In genomic region chr2:49225126-49225525, GRCh38 we compare ENCODE assay signal across 18 cellular contexts.
DNase-seq lines count a peak whose midpoint lies in the region; ATAC-seq, FAIRE-seq and TF ChIP-seq lines count a peak whose summit lies in the region.
"Had no signal": no experiment of that assay in that cellular context is flagged by ENCODE, and none has a peak within 500 bp of the region (broad histone marks: within the 10 kb centered on the region; RNA-seq: fewer than 3 reads in every experiment).

No MANE protein-coding gene starts in this region.

- H3K36me3 ChIP-seq in left ventricle myocardium inferior (no peaks in the 10 kb centered on the region), right atrium auricular region (no peaks in the 10 kb centered on the region), astrocyte (ENCODE audit: insufficient read depth, low read length) (no peaks in the 10 kb centered on the region), left lung (no peaks in the 10 kb centered on the region)
- H3K36me3 ChIP-seq: BE2C, MG63, Peyer's patch had no signal

- H3K4me3 Mint-ChIP-seq in astrocyte (ENCODE audit: unreplicated experiment), result no peak overlapping the region
- H3K4me3 Mint-ChIP-seq in CD4-positive, alpha-beta T cell, result no peak overlapping the region
- H3K4me3 Mint-ChIP-seq: CD8-positive, alpha-beta memory T cell had no signal

- H3K27ac ChIP-seq in left ventricle myocardium inferior (replicated peaks) (peak overlapping the region; percentile 30), right atrium auricular region (peak overlapping the region in 1 of 2 donors; percentile 66), astrocyte (ENCODE audit: low read depth, low read length) (no peak overlapping the region), left lung (no peak overlapping the region)
- H3K27ac ChIP-seq in CD4-positive, alpha-beta T cell (ENCODE audit: low read depth, low read length), result no peak overlapping the region
- H3K27ac ChIP-seq: Peyer's patch had no signal

- no peak for DNase-seq in left ventricle myocardium inferior
- DNase-seq in right atrium auricular region (ENCODE audit: low spot score), result no peak
- peak; percentile 58 for DNase-seq in astrocyte (ENCODE audit: low read depth)
- DNase-seq in left lung, result no peak
- no peak for DNase-seq in NCI-H69 (lab: John Stamatoyannopoulos, UW)
- DNase-seq in KG1 (lab: John Stamatoyannopoulos, UW), result no peak
- no peak for DNase-seq in CD4-positive, alpha-beta T cell
- no peak for DNase-seq in CD1c-positive myeloid dendritic cell (ENCODE audit: extremely low spot score)
- DNase-seq: CD8-positive, alpha-beta memory T cell; EL; KBM-7; NCI-H1417; NCI-H345; NCI-H774; Peyer's patch; SHP77 treated with DMSO at 0.1 percent for 48 hours had no signal

- no peaks in the 10 kb centered on the region for H3K9me3 ChIP-seq in left ventricle myocardium inferior (replicated peaks)
- no peaks in the 10 kb centered on the region for H3K9me3 ChIP-seq in right atrium auricular region
- no peaks in the 10 kb centered on the region for H3K9me3 ChIP-seq in astrocyte (ENCODE audit: insufficient read depth, low read depth, low read length)
- H3K9me3 ChIP-seq in left lung, result no peaks in the 10 kb centered on the region
- no peaks in the 10 kb centered on the region for H3K9me3 ChIP-seq in CD4-positive, alpha-beta T cell (ENCODE audit: control insufficient read depth, low read length)
- H3K9me3 ChIP-seq: BE2C, Peyer's patch had no signal

- no peaks in the 10 kb centered on the region for H4K20me1 ChIP-seq in astrocyte (ENCODE audit: insufficient read depth, low read length)

- H3K4me3 ChIP-seq in left ventricle myocardium inferior (no peak overlapping the region), right atrium auricular region (no peak overlapping the region), astrocyte (ENCODE audit: insufficient read depth, low read depth, low read length) (no peak overlapping the region), left lung (no peak overlapping the region)
- H3K4me3 ChIP-seq: MG63, Peyer's patch had no signal

- no peak for FAIRE-seq in astrocyte (lab: Jason Lieb, UNC)

- ATAC-seq in left lung, result peak; percentile 38
- no peak for ATAC-seq in CD4-positive, alpha-beta T cell (ENCODE audit: poor library complexity)

- no peak overlapping the region for H2AFZ ChIP-seq in astrocyte (ENCODE audit: low read depth, low read length)

- H3K79me2 ChIP-seq in astrocyte (ENCODE audit: insufficient read depth, low read length), result no peaks in the 10 kb centered on the region

- no peaks in the 10 kb centered on the region for H3K27me3 ChIP-seq in left ventricle myocardium inferior (ENCODE audit: low read depth)
- H3K27me3 ChIP-seq in right atrium auricular region, result no peaks in the 10 kb centered on the region
- H3K27me3 ChIP-seq in astrocyte (ENCODE audit: insufficient read depth, low read length), result no peaks in the 10 kb centered on the region
- no peaks in the 10 kb centered on the region for H3K27me3 ChIP-seq in left lung
- H3K27me3 ChIP-seq in CD4-positive, alpha-beta T cell (ENCODE audit: control insufficient read depth, insufficient read depth, low read length), result no peaks in the 10 kb centered on the region
- H3K27me3 ChIP-seq: BE2C, MG63, Peyer's patch had no signal

- H3K4me1 ChIP-seq in left ventricle myocardium inferior (peaks cover 19% of the 10 kb centered on the region), right atrium auricular region (peaks cover 0 to 14% of the 10 kb centered on the region in 2 donors), astrocyte (ENCODE audit: insufficient read depth, low read length) (no peaks in the 10 kb centered on the region), left lung (no peaks in the 10 kb centered on the region)
- H3K4me1 ChIP-seq: Peyer's patch had no signal

- TF ChIP-seq CTCF in left ventricle myocardium inferior (IDR thresholded peaks at IDR 0.05; ENCODE audit: borderline replicate concordance), result no peak
- no peak for TF ChIP-seq CTCF in right atrium auricular region (IDR thresholded peaks at IDR 0.05)
- no peak for TF ChIP-seq CTCF in astrocyte (IDR thresholded peaks at IDR 0.05; ENCODE audit: insufficient read depth, low read depth, low read length)
- no peak for TF ChIP-seq CTCF in left lung (IDR thresholded peaks at IDR 0.05)
- TF ChIP-seq CTCF in CD4-positive, alpha-beta T cell (IDR thresholded peaks at IDR 0.05), result no peak

- H3K27me3 Mint-ChIP-seq in astrocyte (ENCODE audit: low read depth, unreplicated experiment), result no peaks in the 10 kb centered on the region
- no peaks in the 10 kb centered on the region for H3K27me3 Mint-ChIP-seq in CD4-positive, alpha-beta T cell
- H3K27me3 Mint-ChIP-seq: CD8-positive, alpha-beta memory T cell had no signal

- CTCF ChIA-PET in CD4-positive, alpha-beta T cell (lab: Charles Lee), result no interaction called here

- H3K36me3 Mint-ChIP-seq in astrocyte (ENCODE audit: low read depth, unreplicated experiment), result no peaks in the 10 kb centered on the region
- H3K36me3 Mint-ChIP-seq in CD4-positive, alpha-beta T cell (ENCODE audit: low read depth), result no peaks in the 10 kb centered on the region
- H3K36me3 Mint-ChIP-seq: CD8-positive, alpha-beta memory T cell had no signal

- H3K9me3 Mint-ChIP-seq in astrocyte (ENCODE audit: unreplicated experiment), result no peaks in the 10 kb centered on the region
- H3K9me3 Mint-ChIP-seq in CD4-positive, alpha-beta T cell, result no peaks in the 10 kb centered on the region

- H3K27ac Mint-ChIP-seq in astrocyte (ENCODE audit: unreplicated experiment), result no peak overlapping the region
- H3K27ac Mint-ChIP-seq in CD4-positive, alpha-beta T cell, result no peak overlapping the region
- H3K27ac Mint-ChIP-seq: CD8-positive, alpha-beta memory T cell had no signal

- intact Hi-C loops in left ventricle myocardium inferior (cut with micrococcal nuclease) (no loop called here), left lung (cut with DNase I) (no loop called here)
- intact Hi-C loops in CD4-positive, alpha-beta T cell (cut with DNase I, micrococcal nuclease), result no loop called here

- H3K9ac ChIP-seq in astrocyte (ENCODE audit: low read length), result no peak overlapping the region

- no peaks in the 10 kb centered on the region for H3K4me1 Mint-ChIP-seq in astrocyte (ENCODE audit: low read depth, unreplicated experiment)
- H3K4me1 Mint-ChIP-seq in CD4-positive, alpha-beta T cell (ENCODE audit: low read depth), result no peaks in the 10 kb centered on the region
- H3K4me1 Mint-ChIP-seq: CD8-positive, alpha-beta memory T cell had no signal

- no peak overlapping the region for H3K4me2 ChIP-seq in astrocyte (ENCODE audit: low read length)

- POLR2A ChIA-PET in CD4-positive, alpha-beta T cell (lab: Charles Lee), result no interaction called here
